18 cellular contexts compared by ENCODE assay signal in the genomic region with DNA sequence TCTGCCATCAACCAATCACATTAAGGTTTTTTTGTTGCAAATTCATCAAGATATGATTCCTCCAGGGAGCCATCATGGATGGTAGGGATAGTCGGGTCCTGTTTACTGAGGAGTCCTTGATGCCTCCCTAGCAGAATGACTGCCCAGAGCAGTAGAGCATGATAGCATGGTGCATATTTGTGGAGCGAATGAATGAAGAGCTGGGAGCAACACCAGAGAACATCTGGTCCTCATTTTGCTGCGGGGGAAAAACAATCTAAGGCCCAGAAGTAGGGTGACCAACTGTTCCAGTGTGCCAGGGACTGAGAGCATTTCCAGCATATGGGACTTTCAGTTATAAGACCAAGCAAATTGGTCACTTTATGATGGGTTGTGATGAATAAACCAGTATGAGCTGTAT.
"Had no signal": no experiment of that assay in that cellular context is flagged by ENCODE, and none has a peak within 500 bp of the region (broad histone marks: within the 10 kb centered on the region; RNA-seq: fewer than 3 reads in every experiment).

No MANE protein-coding gene starts in this region.

- H3K4me1 ChIP-seq: psoas muscle, testis had no signal

- H3K4me2 ChIP-seq: neural progenitor cell had no signal

- H3K27ac ChIP-seq: brain microvascular endothelial cell, neural progenitor cell, psoas muscle, testis had no signal

- H3K9me3 ChIP-seq: mucosa of descending colon, psoas muscle, testis had no signal

- H3K4me3 ChIP-seq: mucosa of descending colon, neural progenitor cell, psoas muscle, testis had no signal

- DNase-seq: activated CD4-positive, alpha-beta T cell treated with anti-CD3 and anti-CD28 coated beads, Interleukin-2, amount 50 U/mL, for 1 hour; activated CD8-positive, alpha-beta memory T cell treated with anti-CD3 and anti-CD28 coated beads, Interleukin-2, amount 50 U/mL, for 4 hours; activated naive CD4-positive, alpha-beta T cell treated with anti-CD3 and anti-CD28 coated beads, Interleukin-2, amount 10 ng/mL, durations not matched to agents 7 days and 5 days; activated naive CD8-positive, alpha-beta T cell treated with anti-CD3 and anti-CD28 coated beads, Interleukin-2, amount 50 U/mL, for 24 hours; activated T-cell treated with anti-CD3 and anti-CD28 coated beads, Interleukin-2, amount 50 U/mL, for 4 hours; aorta; brain microvascular endothelial cell; central memory CD4-positive, alpha-beta T cell; endodermal cell; mucosa of descending colon; naive B cell; psoas muscle; right cardiac atrium; T1000; testis had no signal

- H3K9ac ChIP-seq: neural progenitor cell had no signal

- H3K36me3 ChIP-seq: brain microvascular endothelial cell, neural progenitor cell had no signal

- ATAC-seq: activated CD4-positive, CD25-positive, alpha-beta regulatory T cell treated with anti-CD3 and anti-CD28 coated beads, Interleukin-2, amount 50 U/mL, for 24 hours; activated naive CD8-positive, alpha-beta T cell treated with anti-CD3 and anti-CD28 coated beads, Interleukin-2, amount 50 U/mL, for 24 hours; activated T-cell treated with anti-CD3 and anti-CD28 coated beads, Interleukin-2, amount 50 U/mL, for 4 hours; mucosa of descending colon; psoas muscle; right cardiac atrium had no signal

- FAIRE-seq: colon had no signal

- H3K27me3 ChIP-seq: neural progenitor cell, testis had no signal
